Comparison of ENCODE assay signal across 17 cellular contexts in the genomic region with DNA sequence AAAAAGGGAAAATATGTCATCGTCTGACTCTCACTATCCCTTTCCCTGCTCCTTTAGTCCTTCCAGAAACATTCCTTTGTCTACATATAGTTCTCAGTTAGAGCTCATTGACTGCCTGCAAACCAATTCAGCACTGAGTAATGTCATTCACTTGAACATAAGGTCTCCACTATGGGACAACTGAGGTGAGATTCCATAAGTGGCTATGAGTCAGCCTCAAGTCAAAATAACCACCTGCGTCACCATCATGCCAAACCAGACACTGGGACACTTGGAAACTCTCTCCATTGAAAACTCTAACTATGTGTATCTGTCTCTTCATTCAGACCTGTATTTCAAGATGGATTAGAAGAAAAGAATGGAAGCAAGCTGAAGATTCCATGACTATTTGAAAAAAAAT.
DNase-seq lines count a peak whose midpoint lies in the region; ATAC-seq, FAIRE-seq and TF ChIP-seq lines count a peak whose summit lies in the region.
"Had no signal": no experiment of that assay in that cellular context is flagged by ENCODE, and none has a peak within 500 bp of the region (broad histone marks: within the 10 kb centered on the region; RNA-seq: fewer than 3 reads in every experiment).

No MANE protein-coding gene starts in this region.

- H3K4me2 ChIP-seq in astrocyte (ENCODE audit: low read length) = no peak overlapping the region
- H3K4me2 ChIP-seq: BLaER1 treated with 17β-estradiol and CSF1 and Interleukin-3, amounts not matched to agents 10 nM and 100 nM had no signal

- H4K20me1 ChIP-seq in astrocyte (ENCODE audit: insufficient read depth, low read length) = no peaks in the 10 kb centered on the region
- H4K20me1 ChIP-seq: BLaER1 treated with 17β-estradiol and CSF1 and Interleukin-3, amounts not matched to agents 10 nM and 100 nM had no signal

- H2AFZ ChIP-seq in astrocyte (ENCODE audit: low read depth, low read length) = no peak overlapping the region

- peaks cover 28% of the 10 kb centered on the region for H3K4me1 Mint-ChIP-seq in astrocyte (ENCODE audit: low read depth, unreplicated experiment)
- H3K4me1 Mint-ChIP-seq: CD4-positive, CD25-positive, alpha-beta regulatory T cell had no signal

- intact Hi-C loops in left ventricle myocardium superior (cut with micrococcal nuclease) = no loop called here

- H3K9me3 Mint-ChIP-seq in astrocyte (ENCODE audit: unreplicated experiment) = no peaks in the 10 kb centered on the region

- FAIRE-seq in astrocyte (lab: Jason Lieb, UNC) = no peak

- no peak overlapping the region for H3K4me3 ChIP-seq in astrocyte (ENCODE audit: insufficient read depth, low read depth, low read length)
- H3K4me3 ChIP-seq: BLaER1 treated with 17β-estradiol and CSF1 and Interleukin-3, amounts not matched to agents 10 nM and 100 nM had no signal

- DNase-seq in A172 (ENCODE audit: low spot score) = peak; percentile 31
- DNase-seq in HT1080 (ENCODE audit: low read depth) = peak; percentile 14
- peak; percentile 48 for DNase-seq in astrocyte (ENCODE audit: low read depth)
- peak; percentile 6 for DNase-seq in myocyte (ENCODE audit: low read depth)
- DNase-seq in activated naive CD4-positive, alpha-beta T cell (lab: John Stamatoyannopoulos, UW) = no peak
- DNase-seq in SW 1271 (lab: John Stamatoyannopoulos, UW) = no peak
- DNase-seq in left ventricle myocardium superior = no peak
- DNase-seq: 8988T; ACHN; Calu3; CD4-positive, CD25-positive, alpha-beta regulatory T cell; DND-41; GDM1; HCEC 1CT; HFFc6 had no signal

- H3K27ac Mint-ChIP-seq in astrocyte (ENCODE audit: unreplicated experiment) = no peak overlapping the region
- H3K27ac Mint-ChIP-seq: CD4-positive, CD25-positive, alpha-beta regulatory T cell; HFFc6 had no signal

- no peaks in the 10 kb centered on the region for H3K36me3 Mint-ChIP-seq in astrocyte (ENCODE audit: low read depth, unreplicated experiment)
- H3K36me3 Mint-ChIP-seq: CD4-positive, CD25-positive, alpha-beta regulatory T cell had no signal

- H3K27me3 ChIP-seq in astrocyte (ENCODE audit: insufficient read depth, low read length) = no peaks in the 10 kb centered on the region
- H3K27me3 ChIP-seq: BLaER1 treated with 17β-estradiol and CSF1 and Interleukin-3, amounts not matched to agents 10 nM and 100 nM had no signal

- peaks cover 9% of the 10 kb centered on the region for H3K4me1 ChIP-seq in astrocyte (ENCODE audit: insufficient read depth, low read length)
- H3K4me1 ChIP-seq: BLaER1 treated with 17β-estradiol and CSF1 and Interleukin-3, amounts not matched to agents 10 nM and 100 nM had no signal

- no peaks in the 10 kb centered on the region for H3K36me3 ChIP-seq in astrocyte (ENCODE audit: insufficient read depth, low read length)
- H3K36me3 ChIP-seq: BLaER1 treated with 17β-estradiol and CSF1 and Interleukin-3, amounts not matched to agents 10 nM and 100 nM had no signal

- no peaks in the 10 kb centered on the region for H3K9me3 ChIP-seq in astrocyte (ENCODE audit: insufficient read depth, low read depth, low read length)
- H3K9me3 ChIP-seq: BLaER1 treated with 17β-estradiol and CSF1 and Interleukin-3, amounts not matched to agents 10 nM and 100 nM had no signal

- no peak overlapping the region for H3K27ac ChIP-seq in astrocyte (ENCODE audit: low read depth, low read length)
- H3K27ac ChIP-seq: BLaER1 treated with 17β-estradiol and CSF1 and Interleukin-3, amounts not matched to agents 10 nM and 100 nM had no signal

- H3K4me3 Mint-ChIP-seq in astrocyte (ENCODE audit: unreplicated experiment) = no peak overlapping the region
- H3K4me3 Mint-ChIP-seq: CD4-positive, CD25-positive, alpha-beta regulatory T cell; HFFc6 had no signal

- H3K79me2 ChIP-seq in astrocyte (ENCODE audit: insufficient read depth, low read length) = no peaks in the 10 kb centered on the region

- TF ChIP-seq CTCF in astrocyte (IDR thresholded peaks at IDR 0.05; ENCODE audit: insufficient read depth, low read depth, low read length) = no peak

- no peaks in the 10 kb centered on the region for H3K27me3 Mint-ChIP-seq in astrocyte (ENCODE audit: low read depth, unreplicated experiment)
- H3K27me3 Mint-ChIP-seq: CD4-positive, CD25-positive, alpha-beta regulatory T cell had no signal

- no peak overlapping the region for H3K9ac ChIP-seq in astrocyte (ENCODE audit: low read length)
- H3K9ac ChIP-seq: BLaER1 treated with 17β-estradiol and CSF1 and Interleukin-3, amounts not matched to agents 10 nM and 100 nM had no signal

- no peak for ATAC-seq in left ventricle myocardium superior
- no peak for ATAC-seq in GM18520 (IDR thresholded peaks at IDR 0.05; ENCODE audit: unreplicated experiment)

Comparison
In these comparisons a context has a peak if more than half of its experiments do, and no peak if none do; other contexts are left out.
1. DNase-seq: peak in A172 (single experiment), HT1080 (single experiment), astrocyte (single experiment) and myocyte (single experiment); none in activated naive CD4-positive, alpha-beta T cell (0 of 4), SW 1271 (0 of 2) and left ventricle myocardium superior (single experiment).